Comparison of ENCODE assay signal across 16 cellular contexts in the genomic region with DNA sequence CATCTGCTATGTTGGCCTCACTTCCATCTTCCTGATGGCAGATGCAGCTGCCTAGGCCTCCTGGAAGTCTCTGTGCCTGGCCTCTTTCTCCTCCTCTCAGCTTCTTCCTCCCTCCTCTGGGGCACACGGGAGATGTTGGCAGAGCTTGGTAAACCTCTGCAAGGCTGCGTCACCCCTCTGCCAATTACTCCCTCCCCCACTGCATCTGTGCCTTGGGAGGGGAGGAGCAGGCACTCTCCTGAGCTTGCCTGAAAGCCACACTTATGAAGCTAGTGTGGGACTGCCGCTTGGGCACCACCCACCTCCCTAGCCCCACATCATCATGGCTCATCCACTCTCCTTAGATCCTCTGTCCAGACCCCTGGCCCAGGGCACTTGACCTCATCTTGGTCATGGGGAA. TPM values are rescaled to one million over a fixed set of nuclear protein-coding genes. Genes with fewer than 3 reads are reported as not detected.
"Had no signal": no experiment of that assay in that cellular context is flagged by ENCODE, and none has a peak within 500 bp of the region (broad histone marks: within the 10 kb centered on the region; RNA-seq: fewer than 3 reads in every experiment).

No MANE protein-coding gene starts in this region.

- H3K36me3 Mint-ChIP-seq: activated naive CD4-positive, alpha-beta T cell treated with anti-CD3 and anti-CD28 coated beads, Interleukin-2, amount 10 ng/mL, durations not matched to agents 7 days and 5 days had no signal

- H3K36me3 ChIP-seq: lower lobe of right lung, right atrium auricular region, suprapubic skin, upper lobe of left lung had no signal

- H3K9me3 ChIP-seq: lower lobe of right lung, right atrium auricular region, suprapubic skin, upper lobe of left lung had no signal

- H3K4me3 Mint-ChIP-seq: activated naive CD4-positive, alpha-beta T cell treated with anti-CD3 and anti-CD28 coated beads, Interleukin-2, amount 10 ng/mL, durations not matched to agents 7 days and 5 days; activated T-helper 17 cell treated with anti-CD3 and anti-CD28 coated beads, Interleukin-2, amount 50 U/mL, for 72 hours; mesothelial cell of epicardium had no signal

- H3K27me3 ChIP-seq: right atrium auricular region, suprapubic skin, upper lobe of left lung had no signal

- FAIRE-seq: colon, endometrium, islet of Langerhans had no signal

- DNase-seq: activated CD4-positive, CD25-positive, alpha-beta regulatory T cell treated with anti-CD3 and anti-CD28 coated beads, Interleukin-2, amount 50 U/mL, for 72 hours; activated naive CD4-positive, alpha-beta T cell treated with anti-CD3 and anti-CD28 coated beads, Interleukin-2, amount 10 ng/mL, durations not matched to agents 7 days and 5 days; lower lobe of right lung; stimulated activated CD4-positive, alpha-beta T cell treated with anti-CD3 and anti-CD28 coated beads, Interleukin-4, amount 100 ng/mL, for 24 hours; stimulated activated naive CD4-positive, alpha-beta T cell treated with Interleukin-2 at 50 U/mL for 16 hours; upper lobe of left lung had no signal

- H3K27ac Mint-ChIP-seq: activated naive CD4-positive, alpha-beta T cell treated with anti-CD3 and anti-CD28 coated beads, Interleukin-2, amount 10 ng/mL, durations not matched to agents 7 days and 5 days; activated T-helper 17 cell treated with anti-CD3 and anti-CD28 coated beads, Interleukin-2, amount 50 U/mL, for 72 hours; mesothelial cell of epicardium had no signal

- ATAC-seq: activated T-helper 17 cell treated with anti-CD3 and anti-CD28 coated beads, Interleukin-2, amount 50 U/mL, for 72 hours; left colon had no signal

- H3K4me1 ChIP-seq: lower lobe of right lung, right atrium auricular region had no signal

- H3K4me3 ChIP-seq: lower lobe of right lung, right atrium auricular region, skin epidermis, suprapubic skin, upper lobe of left lung had no signal

- H3K4me1 Mint-ChIP-seq: activated naive CD4-positive, alpha-beta T cell treated with anti-CD3 and anti-CD28 coated beads, Interleukin-2, amount 10 ng/mL, durations not matched to agents 7 days and 5 days; activated T-helper 17 cell treated with anti-CD3 and anti-CD28 coated beads, Interleukin-2, amount 50 U/mL, for 72 hours had no signal

- H3K9me3 Mint-ChIP-seq: activated naive CD4-positive, alpha-beta T cell treated with anti-CD3 and anti-CD28 coated beads, Interleukin-2, amount 10 ng/mL, durations not matched to agents 7 days and 5 days; activated T-helper 17 cell treated with anti-CD3 and anti-CD28 coated beads, Interleukin-2, amount 50 U/mL, for 72 hours had no signal

- H3K27ac ChIP-seq: lower lobe of right lung, right atrium auricular region, skin epidermis, suprapubic skin, upper lobe of left lung had no signal

RNA-seq across cellular contexts. Expression of gene TMEM51, which starts 7.4 kb away (rescaled TPM):
- total RNA-seq: activated CD8-positive, alpha-beta memory T cell treated with anti-CD3 and anti-CD28 coated beads for 36 hours; activated T-helper 17 cell treated with anti-CD3 and anti-CD28 coated beads, Interleukin-2, amount 50 U/mL, for 72 hours had no signal
